In genomic region chr15:100438570-100438969, GRCh38 we compare ENCODE assay signal across 9 cellular contexts.
A peak's percentile ranks its signal among the peaks of the same experiment; 100 is the strongest.
DNase-seq lines count a peak whose midpoint lies in the region; ATAC-seq and TF ChIP-seq lines count a peak whose summit lies in the region.
"Had no signal": no experiment of that assay in that cellular context is flagged by ENCODE, and none has a peak within 500 bp of the region (broad histone marks: within the 10 kb centered on the region; RNA-seq: fewer than 3 reads in every experiment).

No MANE protein-coding gene starts in this region.

- DNase-seq in GM12864 (ENCODE audit: low read depth) = peak; percentile 22
- peak; percentile 39 for DNase-seq in RPMI7951 (ENCODE audit: low read depth)
- DNase-seq in fibroblast of villous mesenchyme (ENCODE audit: low read depth) = peak; percentile 6
- DNase-seq in stimulated activated CD4-positive, alpha-beta T cell treated with anti-CD3 and anti-CD28 coated beads, Interleukin-12 subunit alpha, Interleukin-12 subunit beta, amount 100 ng/mL, for 48 hours (ENCODE audit: low read depth in 2 of 3, low spot score in 1 of 3) = peak in 2 of 3 donors; percentile 3 to 11
- no peak for DNase-seq in NCI-H2196 (lab: John Stamatoyannopoulos, UW; ENCODE audit: unreplicated experiment)
- no peak for DNase-seq in MM.1S

- peak; percentile 73 for ATAC-seq in HG03342 (IDR thresholded peaks at IDR 0.05; ENCODE audit: unreplicated experiment)
- ATAC-seq in GM21786 (IDR thresholded peaks at IDR 0.05; ENCODE audit: unreplicated experiment) = no peak
- ATAC-seq: HCT116 had no signal

- H3K4me3 ChIP-seq in GM12864 (ENCODE audit: low read depth, low read length) (no peak overlapping the region), fibroblast of villous mesenchyme (ENCODE audit: low read depth, low read length) (no peak overlapping the region), MM.1S (ENCODE audit: low read length) (no peak overlapping the region)

- no peak overlapping the region for H3K27ac ChIP-seq in MM.1S (ENCODE audit: low read length)

- H3K27me3 ChIP-seq in MM.1S (replicated peaks; ENCODE audit: insufficient read depth, low read length) = no peaks in the 10 kb centered on the region

- H3K79me2 ChIP-seq in MM.1S (ENCODE audit: low read length) = no peaks in the 10 kb centered on the region

- no peaks in the 10 kb centered on the region for H3K36me3 ChIP-seq in MM.1S (replicated peaks; ENCODE audit: insufficient read depth, low read length)

- H3K9me3 ChIP-seq in MM.1S (replicated peaks; ENCODE audit: insufficient read depth, low read length) = no peaks in the 10 kb centered on the region

- no peak overlapping the region for H2AFZ ChIP-seq in MM.1S (ENCODE audit: low read length)

- no peak overlapping the region for H3K9ac ChIP-seq in MM.1S (ENCODE audit: low read length)

- TF ChIP-seq CTCF in GM12864 (IDR thresholded peaks at IDR 0.05; ENCODE audit: low read depth, low read length, missing control alignments) = no peak
- no peak for TF ChIP-seq CTCF in fibroblast of villous mesenchyme (IDR thresholded peaks at IDR 0.05; ENCODE audit: insufficient read depth, low read depth, low read length)
- no peak for TF ChIP-seq CTCF in MM.1S (IDR thresholded peaks at IDR 0.05; ENCODE audit: low read length)

- no peaks in the 10 kb centered on the region for H3K4me1 ChIP-seq in MM.1S (ENCODE audit: low read length)

- H4K20me1 ChIP-seq in MM.1S (ENCODE audit: insufficient read depth, low read length) = no peaks in the 10 kb centered on the region

- H3K9me2 ChIP-seq in MM.1S (replicated peaks; ENCODE audit: insufficient read depth, low read length) = no peaks in the 10 kb centered on the region

- H3F3A ChIP-seq in MM.1S (ENCODE audit: insufficient read depth, low read length) = no peaks in the 10 kb centered on the region

- H3K4me2 ChIP-seq in MM.1S (ENCODE audit: low read depth, low read length) = no peak overlapping the region

Comparison
In these comparisons a context has a peak if more than half of its experiments do, and no peak if none do; other contexts are left out.
1. DNase-seq: peak in GM12864 (single experiment), RPMI7951 (single experiment), fibroblast of villous mesenchyme (single experiment) and stimulated activated CD4-positive, alpha-beta T cell treated with anti-CD3 and anti-CD28 coated beads, Interleukin-12 subunit alpha, Interleukin-12 subunit beta, amount 100 ng/mL, for 48 hours (2 of 3); none in NCI-H2196 (single experiment) and MM.1S (single experiment).